Comparison of ENCODE assay signal across 8 cellular contexts in the genomic region with DNA sequence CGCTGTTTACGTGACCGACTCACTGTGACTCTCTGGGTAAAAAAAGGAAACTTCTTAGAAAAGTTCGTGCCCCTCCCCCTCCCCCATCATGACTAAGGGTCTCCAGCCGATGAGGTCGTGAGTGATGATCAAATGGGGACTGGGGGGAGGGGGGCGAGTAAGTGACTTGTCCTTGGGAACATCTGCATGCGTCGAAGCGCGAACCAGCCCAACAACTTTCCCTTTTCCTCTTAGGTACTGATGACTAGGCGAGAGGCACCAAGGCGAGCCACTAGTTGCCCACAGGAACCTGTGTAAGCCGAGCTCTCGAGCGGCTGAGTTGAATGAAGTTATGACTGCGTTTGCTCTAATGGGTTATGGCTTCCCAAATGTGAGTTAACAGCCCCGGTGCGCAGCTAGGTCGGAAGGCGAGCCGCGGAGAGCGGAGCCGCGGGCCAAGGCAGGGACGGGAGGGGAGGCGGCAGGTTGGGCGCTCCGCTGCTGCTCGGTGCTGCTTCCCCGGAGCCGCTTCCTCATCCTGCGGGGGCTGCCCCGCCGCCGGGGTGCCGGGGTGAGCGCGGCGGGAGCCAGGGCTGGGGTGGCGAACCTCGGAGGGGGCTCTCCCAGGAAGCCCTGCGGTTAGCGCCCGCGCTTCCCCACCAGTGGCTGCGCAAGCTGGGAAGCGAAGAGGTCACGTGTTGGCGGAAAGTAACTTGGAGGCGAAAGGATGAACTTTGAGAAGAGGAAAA. TPM values are rescaled to one million over a fixed set of nuclear protein-coding genes. Genes with fewer than 3 reads are reported as not detected.
DNase-seq lines count a peak whose midpoint lies in the region; ATAC-seq and TF ChIP-seq lines count a peak whose summit lies in the region.

No MANE protein-coding gene starts in this region.

- no peak overlapping the region for H3K27ac ChIP-seq in esophagus muscularis mucosa (replicated peaks in 1 of 4)

- no peak for TF ChIP-seq CTCF in esophagus muscularis mucosa (IDR thresholded peaks at IDR 0.05)

- intact Hi-C loops in esophagus muscularis mucosa (cut with DNase I): no loop called here

- H3K4me1 ChIP-seq in esophagus muscularis mucosa: peaks cover 25 to 45% (median 39%) of the 10 kb centered on the region in 4 donors

- H3K36me3 ChIP-seq in esophagus muscularis mucosa: no peaks in the 10 kb centered on the region

- H3K27ac Mint-ChIP-seq in activated naive CD4-positive, alpha-beta T cell treated with anti-CD3 and anti-CD28 coated beads, Interleukin-2, amount 50 U/mL, for 72 hours: no peak overlapping the region

- peaks cover 0 to 80% (median 43%) of the 10 kb centered on the region in 4 donors for H3K27me3 ChIP-seq in esophagus muscularis mucosa

- 2% methylated on average over 45 of the region's 52 CpGs for WGBS in esophagus muscularis mucosa

- no peak for TF ChIP-seq EP300 in esophagus muscularis mucosa (IDR thresholded peaks at IDR 0.05)

- peak; percentile 64 to 79 for ATAC-seq in activated naive CD4-positive, alpha-beta T cell treated with anti-CD3 and anti-CD28 coated beads, Interleukin-2, amount 50 U/mL, for 72 hours
- no peak for ATAC-seq in GM18505 (IDR thresholded peaks at IDR 0.05; ENCODE audit: unreplicated experiment)

- peaks cover 14 to 22% of the 10 kb centered on the region in 2 donors for H3K9me3 Mint-ChIP-seq in activated naive CD4-positive, alpha-beta T cell treated with anti-CD3 and anti-CD28 coated beads, Interleukin-2, amount 50 U/mL, for 72 hours

- no peak for DNase-seq in activated naive CD4-positive, alpha-beta T cell treated with anti-CD3 and anti-CD28 coated beads, Interleukin-2, amount 50 U/mL, for 72 hours (ENCODE audit: low spot score in 2 of 2)
- DNase-seq in activated naive CD4-positive, alpha-beta T cell treated with anti-CD3 and anti-CD28 coated beads, Interleukin-2, amount 50 U/mL, for 16 hours: no peak
- DNase-seq in NCI-H748 treated with DMSO at 0.1 percent for 48 hours (lab: John Stamatoyannopoulos, UW) (peak; percentile 22), esophagus muscularis mucosa (ENCODE audit: extremely low spot score) (no peak), renal cortical epithelial cell (ENCODE audit: low read depth) (peak; percentile 36), superior temporal gyrus (ENCODE audit: extremely low spot score) (no peak), NCI-H1436 treated with DMSO at 0.1 percent for 48 hours (lab: John Stamatoyannopoulos, UW) (no peak)

- peaks cover 24 to 28% of the 10 kb centered on the region in 2 donors for H3K36me3 Mint-ChIP-seq in activated naive CD4-positive, alpha-beta T cell treated with anti-CD3 and anti-CD28 coated beads, Interleukin-2, amount 50 U/mL, for 72 hours

- H3K4me3 ChIP-seq in esophagus muscularis mucosa: peak overlapping the region; percentile 39 to 52 (median 43)

- no peaks in the 10 kb centered on the region for H3K9me3 ChIP-seq in esophagus muscularis mucosa

- TF ChIP-seq POLR2A in esophagus muscularis mucosa (IDR thresholded peaks at IDR 0.05; ENCODE audit: low read depth) (no peak), GM18505 (IDR thresholded peaks at IDR 0.05; ENCODE audit: borderline replicate concordance, extremely low read depth, insufficient read depth, insufficient read length) (no peak)

RNA-seq across cellular contexts. Expression of a gene that starts 22.0 kb away (rescaled TPM):
- not detected for total RNA-seq in activated naive CD4-positive, alpha-beta T cell treated with anti-CD3 and anti-CD28 coated beads, Interleukin-2, amount 50 U/mL, for 72 hours
- total RNA-seq in esophagus muscularis mucosa (under 1 TPM in 3 of 4 donors, not detected in 1; 0.17 to 0.23 (median 0.19) TPM), renal cortical epithelial cell (6.4 and 7.6 TPM in 2 replicates)

Comparison
In these comparisons a context has a peak if more than half of its experiments do, and no peak if none do; other contexts are left out.
1. DNase-seq: peak in NCI-H748 treated with DMSO at 0.1 percent for 48 hours (single experiment) and renal cortical epithelial cell (single experiment); none in activated naive CD4-positive, alpha-beta T cell treated with anti-CD3 and anti-CD28 coated beads, Interleukin-2, amount 50 U/mL, for 72 hours (0 of 2), activated naive CD4-positive, alpha-beta T cell treated with anti-CD3 and anti-CD28 coated beads, Interleukin-2, amount 50 U/mL, for 16 hours (single experiment), esophagus muscularis mucosa (single experiment), superior temporal gyrus (single experiment) and NCI-H1436 treated with DMSO at 0.1 percent for 48 hours (single experiment).